ENCODE assay signal across 1 cellular context in the genomic region with DNA sequence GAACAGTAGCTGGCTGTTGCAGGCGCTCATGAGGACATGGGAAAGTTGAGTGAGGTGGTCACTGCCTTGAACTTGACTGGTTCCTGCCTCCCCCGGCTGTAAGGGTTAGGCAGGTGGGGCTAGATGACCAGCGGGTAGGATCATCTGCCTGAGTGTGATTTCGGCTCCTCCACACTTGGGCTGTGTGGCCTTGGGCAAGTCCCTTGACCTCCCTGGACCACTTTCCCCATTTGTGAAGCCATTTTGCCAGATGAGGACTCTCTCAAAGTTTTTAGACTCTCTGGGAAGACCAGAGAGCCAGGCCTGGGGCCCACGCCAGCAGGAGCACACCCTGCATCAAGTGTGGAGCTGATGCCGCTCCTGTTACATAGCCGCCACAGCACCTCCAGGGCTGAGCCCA.
TF ChIP-seq lines count a peak whose summit lies in the region.

No MANE protein-coding gene starts in this region.

TF ChIP-seq in HepG2, 621 proteins besides CTCF, POLR2A, EP300 and RAD21:
- TF ChIP-seq ZNF768 (CRISPR knock-in tag; IDR thresholded peaks at IDR 0.05) (peak; percentile 93), NCOR1 (IDR thresholded peaks at IDR 0.05; ENCODE audit: borderline replicate concordance, low read length) (no peak), SP5 (CRISPR knock-in tag; IDR thresholded peaks at IDR 0.05; ENCODE audit: borderline replicate concordance, low read depth) (no peak), ISL2 (CRISPR knock-in tag; IDR thresholded peaks at IDR 0.05) (no peak)
